In the genomic region with DNA sequence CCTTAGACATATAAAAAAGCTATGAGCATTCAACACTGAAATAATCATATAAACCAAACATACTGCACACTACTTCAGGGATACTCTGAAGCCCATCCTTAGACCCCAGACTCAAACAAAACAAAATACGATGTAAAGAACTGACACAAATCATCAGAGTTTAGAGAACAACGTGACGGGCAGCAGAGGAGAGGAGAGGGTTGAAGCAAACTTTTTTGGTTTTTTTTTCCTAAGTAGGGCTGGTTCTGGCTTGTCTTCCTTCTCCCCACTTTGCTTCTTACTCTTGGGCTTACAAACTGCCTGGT, we compare ENCODE assay signal across 9 cellular contexts. TPM values are rescaled to one million over a fixed set of nuclear protein-coding genes. Genes with fewer than 3 reads are reported as not detected.
DNase-seq lines count a peak whose midpoint lies in the region; ATAC-seq and TF ChIP-seq lines count a peak whose summit lies in the region.
"Had no signal": no experiment of that assay in that cellular context is flagged by ENCODE, and none has a peak within 500 bp of the region (broad histone marks: within the 10 kb centered on the region; RNA-seq: fewer than 3 reads in every experiment).

No MANE protein-coding gene starts in this region.

- no peak for ATAC-seq in activated CD8-positive, alpha-beta T cell treated with anti-CD3 and anti-CD28 coated beads for 36 hours
- ATAC-seq in stimulated activated effector memory CD8-positive, alpha-beta T cell treated with anti-CD3 and anti-CD28 coated beads, Interleukin-12 subunit alpha, Interleukin-12 subunit beta, amount 100 ng/mL, for 72 hours, result no peak
- no peak for ATAC-seq in GM19035 (IDR thresholded peaks at IDR 0.05; ENCODE audit: unreplicated experiment)
- no peak for ATAC-seq in GM18858 (IDR thresholded peaks at IDR 0.05; ENCODE audit: unreplicated experiment)

- H3K4me3 Mint-ChIP-seq in activated CD8-positive, alpha-beta T cell treated with anti-CD3 and anti-CD28 coated beads for 36 hours, result peak overlapping the region; percentile 81
- peak overlapping the region; percentile 83 for H3K4me3 Mint-ChIP-seq in stimulated activated effector memory CD8-positive, alpha-beta T cell treated with anti-CD3 and anti-CD28 coated beads, Interleukin-12 subunit alpha, Interleukin-12 subunit beta, amount 100 ng/mL, for 72 hours

- no peak for DNase-seq in HEK293T (ENCODE audit: extremely low spot score)
- no peak for DNase-seq in activated CD8-positive, alpha-beta T cell treated with anti-CD3 and anti-CD28 coated beads for 36 hours
- DNase-seq in stimulated activated effector memory CD8-positive, alpha-beta T cell treated with anti-CD3 and anti-CD28 coated beads, Interleukin-12 subunit alpha, Interleukin-12 subunit beta, amount 100 ng/mL, for 72 hours (ENCODE audit: low spot score in 2 of 2), result no peak
- no peak for DNase-seq in NCI-H2107 treated with DMSO at 0.1 percent for 48 hours (lab: John Stamatoyannopoulos, UW; ENCODE audit: unreplicated experiment)
- no peak for DNase-seq in NCI-H1092 (lab: John Stamatoyannopoulos, UW)

- no peaks in the 10 kb centered on the region for H3K27me3 Mint-ChIP-seq in activated CD8-positive, alpha-beta T cell treated with anti-CD3 and anti-CD28 coated beads for 36 hours

- peak overlapping the region; percentile 100 for H3K27ac Mint-ChIP-seq in activated CD8-positive, alpha-beta T cell treated with anti-CD3 and anti-CD28 coated beads for 36 hours
- H3K27ac Mint-ChIP-seq in stimulated activated effector memory CD8-positive, alpha-beta T cell treated with anti-CD3 and anti-CD28 coated beads, Interleukin-12 subunit alpha, Interleukin-12 subunit beta, amount 100 ng/mL, for 72 hours, result peak overlapping the region; percentile 97

- H3K9me3 Mint-ChIP-seq in activated CD8-positive, alpha-beta T cell treated with anti-CD3 and anti-CD28 coated beads for 36 hours, result no peaks in the 10 kb centered on the region
- H3K9me3 Mint-ChIP-seq in stimulated activated effector memory CD8-positive, alpha-beta T cell treated with anti-CD3 and anti-CD28 coated beads, Interleukin-12 subunit alpha, Interleukin-12 subunit beta, amount 100 ng/mL, for 72 hours, result no peaks in the 10 kb centered on the region

- H3K36me3 Mint-ChIP-seq in activated CD8-positive, alpha-beta T cell treated with anti-CD3 and anti-CD28 coated beads for 36 hours (ENCODE audit: low read depth), result no peaks in the 10 kb centered on the region
- H3K36me3 Mint-ChIP-seq in stimulated activated effector memory CD8-positive, alpha-beta T cell treated with anti-CD3 and anti-CD28 coated beads, Interleukin-12 subunit alpha, Interleukin-12 subunit beta, amount 100 ng/mL, for 72 hours, result peaks cover 6% of the 10 kb centered on the region

- intact Hi-C loops in activated CD8-positive, alpha-beta T cell treated with anti-CD3 and anti-CD28 coated beads for 36 hours (cut with micrococcal nuclease), result no loop called here

- peaks cover 53% of the 10 kb centered on the region for H3K4me1 Mint-ChIP-seq in activated CD8-positive, alpha-beta T cell treated with anti-CD3 and anti-CD28 coated beads for 36 hours (ENCODE audit: low read depth)
- H3K4me1 Mint-ChIP-seq in stimulated activated effector memory CD8-positive, alpha-beta T cell treated with anti-CD3 and anti-CD28 coated beads, Interleukin-12 subunit alpha, Interleukin-12 subunit beta, amount 100 ng/mL, for 72 hours, result peaks cover 37% of the 10 kb centered on the region

- CTCF ChIA-PET in HEK293T (lab: Yijun Ruan, JAX), result no interaction called here
- CTCF ChIA-PET in activated CD8-positive, alpha-beta T cell treated with anti-CD3 and anti-CD28 coated beads for 36 hours (lab: Charles Lee), result interaction anchor here (0.9 to 2.2 kb wide), 3 partner anchors 9 to 566 kb away, joined by 3 to 8 read pairs (median 3); no protein-coding TSS in a partner anchor

- peak overlapping the region; percentile 50 for H3K4me3 ChIP-seq in iPS-11a (ENCODE audit: low read depth, low read length)

- TF ChIP-seq CTCF in activated CD8-positive, alpha-beta T cell treated with anti-CD3 and anti-CD28 coated beads for 36 hours (IDR thresholded peaks at IDR 0.05), result no peak

- POLR2A ChIA-PET in HEK293T (lab: Yijun Ruan, JAX), result interaction anchor here (1.1 to 1.5 kb wide), 2 partner anchors 14 to 511 kb away, joined by 4 to 5 read pairs; a partner anchor contains a TSS
- POLR2A ChIA-PET in activated CD8-positive, alpha-beta T cell treated with anti-CD3 and anti-CD28 coated beads for 36 hours (lab: Charles Lee), result interaction anchor here (0.6 to 1.0 kb wide), 2 partner anchors 11 to 1424 kb away, joined by 3 read pairs; no protein-coding TSS in a partner anchor

TF ChIP-seq in HEK293T, 16 proteins besides CTCF, POLR2A, EP300 and RAD21:
- TF ChIP-seq NFRKB (IDR thresholded peaks at IDR 0.05) (no peak), L3MBTL2 (conservative IDR thresholded peaks at IDR 0.05) (peak; percentile 72)

RNA-seq across cellular contexts. Expression of a gene that starts 34.7 kb away (rescaled TPM):
- not detected for total RNA-seq in activated CD8-positive, alpha-beta T cell treated with anti-CD3 and anti-CD28 coated beads for 36 hours
- total RNA-seq: HT-29 had no signal
